ENCODE assay signal across 23 cellular contexts in genomic region chr20:18653736-18654447, GRCh38.
"Had no signal": no experiment of that assay in that cellular context is flagged by ENCODE, and none has a peak within 500 bp of the region (broad histone marks: within the 10 kb centered on the region; RNA-seq: fewer than 3 reads in every experiment).

No MANE protein-coding gene starts in this region.

- ATAC-seq: left colon; left lung; lower lobe of right lung; natural killer cell; psoas muscle; sciatic nerve; stimulated activated effector memory CD8-positive, alpha-beta T cell treated with anti-CD3 and anti-CD28 coated beads, Interleukin-12 subunit alpha, Interleukin-12 subunit beta, amount 100 ng/mL, for 72 hours; upper lobe of right lung had no signal

- DNase-seq: hippocampal formation; left colon; left lung; lower lobe of right lung; mammary epithelial cell; mesenchymal stem cell; naive B cell; natural killer cell; nephron progenitor cell; occipital lobe; psoas muscle; small intestine; spleen; stimulated activated CD4-positive, alpha-beta T cell treated with anti-CD3 and anti-CD28 coated beads, Interleukin-4, amount 100 ng/mL, for 24 hours; stimulated activated naive CD4-positive, alpha-beta T cell; tibial artery; trophoblast cell; upper lobe of right lung had no signal

- H3K4me3 Mint-ChIP-seq: mesothelial cell of epicardium; naive B cell; natural killer cell; nephron progenitor cell; neural progenitor cell; stimulated activated effector memory CD8-positive, alpha-beta T cell treated with anti-CD3 and anti-CD28 coated beads, Interleukin-12 subunit alpha, Interleukin-12 subunit beta, amount 100 ng/mL, for 72 hours; stimulated activated naive CD8-positive, alpha-beta T cell treated with anti-CD3 and anti-CD28 coated beads, Interleukin-15, Interleukin-2, amounts not matched to agents 100 ng/mL and 50 ng/mL, for 24 hours had no signal

- H3K27me3 Mint-ChIP-seq: naive B cell; stimulated activated naive CD8-positive, alpha-beta T cell treated with anti-CD3 and anti-CD28 coated beads, Interleukin-15, Interleukin-2, amounts not matched to agents 100 ng/mL and 50 ng/mL, for 24 hours had no signal

- H3K36me3 Mint-ChIP-seq: mesothelial cell of epicardium, naive B cell, natural killer cell, neural progenitor cell had no signal

- H3K9me3 Mint-ChIP-seq: mesothelial cell of epicardium; natural killer cell; nephron progenitor cell; neural progenitor cell; stimulated activated effector memory CD8-positive, alpha-beta T cell treated with anti-CD3 and anti-CD28 coated beads, Interleukin-12 subunit alpha, Interleukin-12 subunit beta, amount 100 ng/mL, for 72 hours; stimulated activated naive CD8-positive, alpha-beta T cell treated with anti-CD3 and anti-CD28 coated beads, Interleukin-15, Interleukin-2, amounts not matched to agents 100 ng/mL and 50 ng/mL, for 24 hours had no signal

- H3K27ac Mint-ChIP-seq: mesothelial cell of epicardium; natural killer cell; nephron progenitor cell; neural progenitor cell; stimulated activated effector memory CD8-positive, alpha-beta T cell treated with anti-CD3 and anti-CD28 coated beads, Interleukin-12 subunit alpha, Interleukin-12 subunit beta, amount 100 ng/mL, for 72 hours; stimulated activated naive CD8-positive, alpha-beta T cell treated with anti-CD3 and anti-CD28 coated beads, Interleukin-15, Interleukin-2, amounts not matched to agents 100 ng/mL and 50 ng/mL, for 24 hours had no signal
